In the genomic region with DNA sequence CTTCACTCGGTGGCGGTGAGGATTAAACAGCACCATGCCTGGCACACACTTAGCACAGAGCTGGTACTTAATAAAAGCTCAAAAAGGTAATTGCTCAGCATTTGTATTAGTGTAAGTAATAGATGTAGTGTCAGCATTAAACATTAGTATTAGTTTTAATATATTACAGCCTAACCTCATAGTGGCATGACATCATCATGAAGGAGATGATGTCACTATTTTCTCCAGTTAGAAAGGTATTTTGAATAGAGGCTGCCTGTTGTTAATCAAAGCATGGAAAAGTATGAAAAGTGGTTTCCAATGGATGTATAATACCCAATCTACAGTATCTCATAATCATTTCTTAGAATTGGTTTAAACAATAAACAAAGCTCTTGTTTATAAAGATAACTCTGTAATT, we compare ENCODE assay signal across 25 cellular contexts. TPM values are rescaled to one million over a fixed set of nuclear protein-coding genes. Genes with fewer than 3 reads are reported as not detected.
"Had no signal": no experiment of that assay in that cellular context is flagged by ENCODE, and none has a peak within 500 bp of the region (broad histone marks: within the 10 kb centered on the region; RNA-seq: fewer than 3 reads in every experiment).

No MANE protein-coding gene starts in this region.

- DNase-seq: Karpas-422, KG1, MG63, NCI-H1092, NCI-H1105 treated with DMSO at 0.1 percent for 48 hours, NCI-H1417 treated with DMSO at 0.1 percent for 48 hours, NCI-H146, NCI-H1694 treated with DMSO at 0.1 percent for 48 hours, NCI-H1930, NCI-H2081, NCI-H2107, NCI-H2227 treated with DMSO at 0.1 percent for 48 hours, NCI-H446, NCI-H510A, NCI-H524 treated with DMSO at 0.1 percent for 48 hours, NCI-H69, NCI-H774, Right ventricle myocardium superior, RPMI8226, SIG-M5 had no signal

- H3K27ac ChIP-seq: HL-60, SJSA1, SK-N-MC had no signal

- H3K36me3 ChIP-seq: MG63, SJSA1 had no signal

- FAIRE-seq: HTR-8/SVneo, RCC 7860 had no signal

- H3K27me3 ChIP-seq: SJSA1 had no signal

- H3K9me3 ChIP-seq: MG63, SJSA1 had no signal

- H3K4me3 ChIP-seq: MG63, SJSA1, SK-N-MC had no signal

RNA-seq across cellular contexts. Expression of gene FSTL4, which starts 49.0 kb away (rescaled TPM):
- total RNA-seq: Right ventricle myocardium superior had no signal
